In genomic region chr22:41394012-41394356, GRCh38 we compare ENCODE assay signal across 20 cellular contexts. TPM values are rescaled to one million over a fixed set of nuclear protein-coding genes. Genes with fewer than 3 reads are reported as not detected.
DNase-seq lines count a peak whose midpoint lies in the region; ATAC-seq and TF ChIP-seq lines count a peak whose summit lies in the region.
"Had no signal": no experiment of that assay in that cellular context is flagged by ENCODE, and none has a peak within 500 bp of the region (broad histone marks: within the 10 kb centered on the region; RNA-seq: fewer than 3 reads in every experiment).

No MANE protein-coding gene starts in this region.

- no peak overlapping the region for H2AFZ ChIP-seq in neuronal stem cell (ENCODE audit: low read length)

- WGBS in right lobe of liver (ENCODE audit: insufficient coverage, low coverage, low lambda C conversion rate, missing lambda C conversion rate): 86% methylated on average over 1 of the region's 11 CpGs
- WGBS in neuronal stem cell (ENCODE audit: extremely low coverage in 2 of 2, insufficient read length in 2 of 2, insufficient replicate concordance in 1 of 2), 2 donors: no CpG with 5 or more reads among the region's 11 CpGs

- H2BK15ac ChIP-seq in neuronal stem cell (ENCODE audit: low read length): no peak overlapping the region

- CTCF ChIA-PET in A673 (lab: Charles Lee): no interaction called here

- no peak overlapping the region for H3K4me2 ChIP-seq in neuronal stem cell (ENCODE audit: insufficient read depth, low read length, poor library complexity, severe bottlenecking)

- H3K4me3 ChIP-seq in A673 (ENCODE audit: low read depth, low read length, poor library complexity, severe bottlenecking): no peak overlapping the region
- H3K4me3 ChIP-seq in ascending aorta: no peak overlapping the region
- no peak overlapping the region for H3K4me3 ChIP-seq in right lobe of liver
- H3K4me3 ChIP-seq in neuronal stem cell (ENCODE audit: low read length in 2 of 2): no peak overlapping the region
- H3K4me3 ChIP-seq: HAP-1, MG63 had no signal

- H3K14ac ChIP-seq in neuronal stem cell (ENCODE audit: low read length): no peak overlapping the region

- no peak for TF ChIP-seq CTCF in A673 (conservative IDR thresholded peaks at IDR 0.05; ENCODE audit: low read depth, low read length)
- TF ChIP-seq CTCF in ascending aorta (IDR thresholded peaks at IDR 0.05): no peak
- no peak for TF ChIP-seq CTCF in right lobe of liver (IDR thresholded peaks at IDR 0.05)

- H2BK12ac ChIP-seq in neuronal stem cell (ENCODE audit: low read length): no peak overlapping the region

- TF ChIP-seq POLR2A in right lobe of liver (IDR thresholded peaks at IDR 0.05): no peak

- H4K91ac ChIP-seq in neuronal stem cell (ENCODE audit: low read depth, low read length, poor library complexity): no peak overlapping the region

- no peaks in the 10 kb centered on the region for H3K79me1 ChIP-seq in neuronal stem cell (ENCODE audit: low read depth, low read length)

- H3K36me3 ChIP-seq in A673 (ENCODE audit: insufficient read depth, low read length, poor library complexity, severe bottlenecking) (peaks cover 29% of the 10 kb centered on the region), ascending aorta (peaks cover 57 to 70% of the 10 kb centered on the region in 2 donors), right lobe of liver (peaks cover 0 to 42% (median 17%) of the 10 kb centered on the region in 4 donors), neuronal stem cell (replicated peaks in 1 of 2; ENCODE audit: control insufficient read depth in 2 of 2, insufficient read depth in 2 of 2, low read length in 2 of 2) (peaks cover 37 to 68% of the 10 kb centered on the region in 2 donors)
- H3K36me3 ChIP-seq: MG63 had no signal

- no peak overlapping the region for H4K8ac ChIP-seq in neuronal stem cell (ENCODE audit: low read depth, low read length)

- H3K18ac ChIP-seq in neuronal stem cell (ENCODE audit: low read length): no peak overlapping the region

- H3K4ac ChIP-seq in neuronal stem cell (ENCODE audit: low read length): no peak overlapping the region

- H3K9me3 ChIP-seq in A673 (ENCODE audit: low read depth, low read length, poor library complexity, severe bottlenecking) (no peaks in the 10 kb centered on the region), ascending aorta (no peaks in the 10 kb centered on the region), right lobe of liver (no peaks in the 10 kb centered on the region), neuronal stem cell (replicated peaks in 1 of 2; ENCODE audit: control insufficient read depth in 2 of 2, insufficient read depth in 1 of 2, low read depth in 1 of 2, low read length in 2 of 2) (no peaks in the 10 kb centered on the region)
- H3K9me3 ChIP-seq: HAP-1, MG63 had no signal

- H3K9ac ChIP-seq in neuronal stem cell (ENCODE audit: low read depth, low read length, poor library complexity): no peak overlapping the region

- H2AK5ac ChIP-seq in neuronal stem cell (ENCODE audit: low read depth, low read length): no peak overlapping the region

- no peak overlapping the region for H3K23ac ChIP-seq in neuronal stem cell (ENCODE audit: low read depth, low read length, poor library complexity)

- BruUV-seq in A673 (replicated peaks; lab: Mats Ljungman, UMichigan): no TSS peak

- ATAC-seq in right lobe of liver (no peak), GM18907 (IDR thresholded peaks at IDR 0.05; ENCODE audit: unreplicated experiment) (no peak), GM18520 (IDR thresholded peaks at IDR 0.05; ENCODE audit: unreplicated experiment) (no peak)
- ATAC-seq: effector memory CD8-positive, alpha-beta T cell; T-cell had no signal

- POLR2A ChIA-PET in A673 (lab: Charles Lee; ENCODE audit: low non-redundant PET): no interaction called here

- intact Hi-C loops in A673 (cut with micrococcal nuclease; ENCODE audit: unreplicated experiment): no loop called here
- intact Hi-C loops in ascending aorta (cut with DNase I): no loop called here
- intact Hi-C loops in right lobe of liver (cut with DNase I): no loop called here

- DNase-seq in A673 (ENCODE audit: low spot score) (no peak), ascending aorta (ENCODE audit: low spot score in 2 of 2) (no peak), right lobe of liver (no peak), substantia nigra (lab: John Stamatoyannopoulos, UW) (peak in 1 of 49 donors; percentile 26), neuronal stem cell (ENCODE audit: low spot score) (no peak)
- no peak for DNase-seq in activated CD8-positive, alpha-beta memory T cell treated with anti-CD3 and anti-CD28 coated beads, Interleukin-2, amount 50 U/mL, for 48 hours
- DNase-seq: activated CD4-positive, alpha-beta T cell treated with anti-CD3 and anti-CD28 coated beads, Interleukin-2, amount 10 ng/mL, durations not matched to agents 7 days and 5 days; activated effector memory CD4-positive, alpha-beta T cell treated with anti-CD3 and anti-CD28 coated beads, Interleukin-2, amount 50 U/mL, for 16 hours; cerebellar nuclear complex; effector memory CD8-positive, alpha-beta T cell; islet precursor cell; MG63; NCI-H2171 treated with DMSO at 0.1 percent for 48 hours; NCI-H526 treated with DMSO at 0.1 percent for 48 hours; nephron progenitor cell; SHP77; T-cell had no signal

- H2BK5ac ChIP-seq in neuronal stem cell (ENCODE audit: low read length): no peak overlapping the region

- peak overlapping the region; percentile 88 for H3K27ac ChIP-seq in A673 (ENCODE audit: low read depth, low read length, poor library complexity, severe bottlenecking)
- peak overlapping the region; percentile 69 to 77 for H3K27ac ChIP-seq in ascending aorta
- peak overlapping the region in 2 of 3 donors; percentile 65 to 92 for H3K27ac ChIP-seq in right lobe of liver
- peak overlapping the region; percentile 97 for H3K27ac ChIP-seq in substantia nigra (ENCODE audit: low read depth, low read length, poor library complexity, severe bottlenecking)
- H3K27ac ChIP-seq in neuronal stem cell (replicated peaks; ENCODE audit: low read length): no peak overlapping the region

- no peak overlapping the region for H2BK120ac ChIP-seq in neuronal stem cell (ENCODE audit: low read depth, low read length)

- H3K4me1 ChIP-seq in A673 (ENCODE audit: insufficient read depth, low read length, poor library complexity, severe bottlenecking) (peaks cover 20% of the 10 kb centered on the region), ascending aorta (peaks cover 7 to 14% of the 10 kb centered on the region in 2 donors), right lobe of liver (peaks cover 0 to 60% (median 20%) of the 10 kb centered on the region in 4 donors), neuronal stem cell (ENCODE audit: control insufficient read depth in 2 of 2, insufficient read depth in 1 of 2, low read depth in 1 of 2, low read length in 2 of 2) (no peaks in the 10 kb centered on the region)
- H3K4me1 ChIP-seq: HAP-1 had no signal

- H3K27me3 ChIP-seq in A673 (replicated peaks; ENCODE audit: insufficient read depth, low read depth, low read length, poor library complexity) (no peaks in the 10 kb centered on the region), ascending aorta (no peaks in the 10 kb centered on the region), right lobe of liver (no peaks in the 10 kb centered on the region), neuronal stem cell (ENCODE audit: control insufficient read depth in 3 of 3, insufficient read depth in 3 of 3, low read depth in 1 of 3, low read length in 3 of 3) (no peaks in the 10 kb centered on the region)
- H3K27me3 ChIP-seq: MG63 had no signal

RNA-seq across cellular contexts. Expression of gene TEF, which starts 12.2 kb away (rescaled TPM):
- total RNA-seq in A673 (2021): 3.9 and 8.0 TPM in 2 replicates
- total RNA-seq in ascending aorta: 20.2 TPM
- 10 to 100 TPM in 4 of 6 experiments, 1 to 10 TPM in 2; 6.1 to 28.9 (median 15.5) TPM for total RNA-seq in right lobe of liver
- 15.1 TPM for polyA plus RNA-seq in neuronal stem cell (2013, experiment 1 of 2)
- 15.8 TPM for polyA plus RNA-seq in neuronal stem cell (2013, experiment 2 of 2)

RNA-seq across cellular contexts. Expression of gene TOB2, which starts 52.6 kb away (rescaled TPM):
- total RNA-seq in A673 (2021) (48.1 and 53.8 TPM in 2 replicates), ascending aorta (55.8 TPM), right lobe of liver (10 to 100 TPM; 11.6 to 33.4 (median 19.4) TPM)
- polyA plus RNA-seq in neuronal stem cell (2013, experiment 1 of 2): 30.2 TPM
- polyA plus RNA-seq in neuronal stem cell (2013, experiment 2 of 2): 31.5 TPM
